ENCODE assay signal across 1 cellular context in the genomic region with DNA sequence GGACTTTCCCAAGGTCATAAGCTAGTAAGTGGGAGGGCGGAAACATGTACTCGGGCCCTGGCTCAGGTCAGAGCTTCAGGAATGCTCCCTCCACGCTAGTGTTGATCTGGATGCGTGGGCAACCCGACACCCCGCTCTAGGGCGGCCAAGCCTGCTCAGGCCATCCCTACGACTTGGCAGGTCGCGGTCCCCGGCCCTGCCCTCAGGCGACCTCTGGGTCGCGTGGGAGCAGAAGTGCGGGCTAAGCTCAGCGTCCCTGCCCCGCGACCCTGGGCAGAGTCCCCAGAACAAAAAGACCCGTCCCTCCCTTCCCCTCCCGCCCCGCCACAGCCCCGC.
A peak's percentile ranks its signal among the peaks of the same experiment; 100 is the strongest.
TF ChIP-seq lines count a peak whose summit lies in the region.

No MANE protein-coding gene starts in this region.

TF ChIP-seq in GM12878, 131 proteins besides CTCF, POLR2A, EP300 and RAD21 (continued from another document):
- TF ChIP-seq, protein P1, sequence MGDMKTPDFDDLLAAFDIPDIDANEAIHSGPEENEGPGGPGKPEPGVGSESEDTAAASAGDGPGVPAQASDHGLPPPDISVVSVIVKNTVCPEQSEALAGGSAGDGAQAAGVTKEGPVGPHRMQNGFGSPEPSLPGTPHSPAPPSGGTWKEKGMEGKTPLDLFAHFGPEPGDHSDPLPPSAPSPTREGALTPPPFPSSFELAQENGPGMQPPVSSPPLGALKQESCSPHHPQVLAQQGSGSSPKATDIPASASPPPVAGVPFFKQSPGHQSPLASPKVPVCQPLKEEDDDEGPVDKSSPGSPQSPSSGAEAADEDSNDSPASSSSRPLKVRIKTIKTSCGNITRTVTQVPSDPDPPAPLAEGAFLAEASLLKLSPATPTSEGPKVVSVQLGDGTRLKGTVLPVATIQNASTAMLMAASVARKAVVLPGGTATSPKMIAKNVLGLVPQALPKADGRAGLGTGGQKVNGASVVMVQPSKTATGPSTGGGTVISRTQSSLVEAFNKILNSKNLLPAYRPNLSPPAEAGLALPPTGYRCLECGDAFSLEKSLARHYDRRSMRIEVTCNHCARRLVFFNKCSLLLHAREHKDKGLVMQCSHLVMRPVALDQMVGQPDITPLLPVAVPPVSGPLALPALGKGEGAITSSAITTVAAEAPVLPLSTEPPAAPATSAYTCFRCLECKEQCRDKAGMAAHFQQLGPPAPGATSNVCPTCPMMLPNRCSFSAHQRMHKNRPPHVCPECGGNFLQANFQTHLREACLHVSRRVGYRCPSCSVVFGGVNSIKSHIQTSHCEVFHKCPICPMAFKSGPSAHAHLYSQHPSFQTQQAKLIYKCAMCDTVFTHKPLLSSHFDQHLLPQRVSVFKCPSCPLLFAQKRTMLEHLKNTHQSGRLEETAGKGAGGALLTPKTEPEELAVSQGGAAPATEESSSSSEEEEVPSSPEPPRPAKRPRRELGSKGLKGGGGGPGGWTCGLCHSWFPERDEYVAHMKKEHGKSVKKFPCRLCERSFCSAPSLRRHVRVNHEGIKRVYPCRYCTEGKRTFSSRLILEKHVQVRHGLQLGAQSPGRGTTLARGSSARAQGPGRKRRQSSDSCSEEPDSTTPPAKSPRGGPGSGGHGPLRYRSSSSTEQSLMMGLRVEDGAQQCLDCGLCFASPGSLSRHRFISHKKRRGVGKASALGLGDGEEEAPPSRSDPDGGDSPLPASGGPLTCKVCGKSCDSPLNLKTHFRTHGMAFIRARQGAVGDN (IDR thresholded peaks at IDR 0.05), result no peak
- TF ChIP-seq SRF (IDR thresholded peaks at IDR 0.05; ENCODE audit: low read depth in 2 of 2, low read length in 2 of 2) (no peak), NBN (IDR thresholded peaks at IDR 0.05) (0 out of 2 replicates have a peak, but pooled peaks have one; percentile 14), BHLHE40 (IDR thresholded peaks at IDR 0.05; ENCODE audit: borderline replicate concordance in 1 of 2, low read depth in 2 of 2, low read length in 1 of 2) (peak; percentile 96 to 99), NR2F1 (conservative IDR thresholded peaks at IDR 0.05) (peak; percentile 79), ZNF207 (IDR thresholded peaks at IDR 0.05; ENCODE audit: borderline replicate concordance) (no peak), POLR2AphosphoS5 (IDR thresholded peaks at IDR 0.05; ENCODE audit: low read length) (peak; percentile 48; the same call in 1 of the 2 replicates), MTA3 (IDR thresholded peaks at IDR 0.05; ENCODE audit: borderline replicate concordance, low read length) (no peak), MXI1 (IDR thresholded peaks at IDR 0.05; ENCODE audit: low read depth, low read length) (peak; percentile 18; the same call in 1 of the 2 replicates), BACH1 (IDR thresholded peaks at IDR 0.05; ENCODE audit: borderline replicate concordance) (0 out of 2 replicates have a peak, but pooled peaks have one; percentile 75), TCF7 (IDR thresholded peaks at IDR 0.05; ENCODE audit: borderline replicate concordance) (no peak), SREBF1 (IDR thresholded peaks at IDR 0.05; ENCODE audit: low read length) (no peak), MYC (IDR thresholded peaks at IDR 0.05; ENCODE audit: insufficient read depth, insufficient read length, insufficient replicate concordance, low read length, severe bottlenecking) (no peak), RB1 (IDR thresholded peaks at IDR 0.05; ENCODE audit: borderline replicate concordance) (no peak), LARP7 (IDR thresholded peaks at IDR 0.05) (peak; percentile 46; the same call in 1 of the 2 replicates), IKZF1 (conservative IDR thresholded peaks at IDR 0.05) (peak; percentile 41; the same call in 1 of the 2 replicates), ZBED1 (IDR thresholded peaks at IDR 0.05; ENCODE audit: borderline replicate concordance) (no peak), HDGF (IDR thresholded peaks at IDR 0.05) (no peak), MTA2 (IDR thresholded peaks at IDR 0.05; ENCODE audit: low read depth) (0 out of 2 replicates have a peak, but pooled peaks have one; percentile 4), BRCA1 (IDR thresholded peaks at IDR 0.05; ENCODE audit: low read depth, low read length) (no peak), TCF3 (IDR thresholded peaks at IDR 0.05; ENCODE audit: borderline replicate concordance, insufficient read depth, low read depth, low read length) (0 out of 2 replicates have a peak, but pooled peaks have one; percentile 25)
- TF ChIP-seq, protein P2, sequence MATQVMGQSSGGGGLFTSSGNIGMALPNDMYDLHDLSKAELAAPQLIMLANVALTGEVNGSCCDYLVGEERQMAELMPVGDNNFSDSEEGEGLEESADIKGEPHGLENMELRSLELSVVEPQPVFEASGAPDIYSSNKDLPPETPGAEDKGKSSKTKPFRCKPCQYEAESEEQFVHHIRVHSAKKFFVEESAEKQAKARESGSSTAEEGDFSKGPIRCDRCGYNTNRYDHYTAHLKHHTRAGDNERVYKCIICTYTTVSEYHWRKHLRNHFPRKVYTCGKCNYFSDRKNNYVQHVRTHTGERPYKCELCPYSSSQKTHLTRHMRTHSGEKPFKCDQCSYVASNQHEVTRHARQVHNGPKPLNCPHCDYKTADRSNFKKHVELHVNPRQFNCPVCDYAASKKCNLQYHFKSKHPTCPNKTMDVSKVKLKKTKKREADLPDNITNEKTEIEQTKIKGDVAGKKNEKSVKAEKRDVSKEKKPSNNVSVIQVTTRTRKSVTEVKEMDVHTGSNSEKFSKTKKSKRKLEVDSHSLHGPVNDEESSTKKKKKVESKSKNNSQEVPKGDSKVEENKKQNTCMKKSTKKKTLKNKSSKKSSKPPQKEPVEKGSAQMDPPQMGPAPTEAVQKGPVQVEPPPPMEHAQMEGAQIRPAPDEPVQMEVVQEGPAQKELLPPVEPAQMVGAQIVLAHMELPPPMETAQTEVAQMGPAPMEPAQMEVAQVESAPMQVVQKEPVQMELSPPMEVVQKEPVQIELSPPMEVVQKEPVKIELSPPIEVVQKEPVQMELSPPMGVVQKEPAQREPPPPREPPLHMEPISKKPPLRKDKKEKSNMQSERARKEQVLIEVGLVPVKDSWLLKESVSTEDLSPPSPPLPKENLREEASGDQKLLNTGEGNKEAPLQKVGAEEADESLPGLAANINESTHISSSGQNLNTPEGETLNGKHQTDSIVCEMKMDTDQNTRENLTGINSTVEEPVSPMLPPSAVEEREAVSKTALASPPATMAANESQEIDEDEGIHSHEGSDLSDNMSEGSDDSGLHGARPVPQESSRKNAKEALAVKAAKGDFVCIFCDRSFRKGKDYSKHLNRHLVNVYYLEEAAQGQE (IDR thresholded peaks at IDR 0.05; ENCODE audit: low read depth, low read length), result no peak
- TF ChIP-seq, protein P3, sequence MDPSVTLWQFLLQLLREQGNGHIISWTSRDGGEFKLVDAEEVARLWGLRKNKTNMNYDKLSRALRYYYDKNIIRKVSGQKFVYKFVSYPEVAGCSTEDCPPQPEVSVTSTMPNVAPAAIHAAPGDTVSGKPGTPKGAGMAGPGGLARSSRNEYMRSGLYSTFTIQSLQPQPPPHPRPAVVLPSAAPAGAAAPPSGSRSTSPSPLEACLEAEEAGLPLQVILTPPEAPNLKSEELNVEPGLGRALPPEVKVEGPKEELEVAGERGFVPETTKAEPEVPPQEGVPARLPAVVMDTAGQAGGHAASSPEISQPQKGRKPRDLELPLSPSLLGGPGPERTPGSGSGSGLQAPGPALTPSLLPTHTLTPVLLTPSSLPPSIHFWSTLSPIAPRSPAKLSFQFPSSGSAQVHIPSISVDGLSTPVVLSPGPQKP (IDR thresholded peaks at IDR 0.05; ENCODE audit: low read depth, low read length), result no peak
- TF ChIP-seq, protein P4, sequence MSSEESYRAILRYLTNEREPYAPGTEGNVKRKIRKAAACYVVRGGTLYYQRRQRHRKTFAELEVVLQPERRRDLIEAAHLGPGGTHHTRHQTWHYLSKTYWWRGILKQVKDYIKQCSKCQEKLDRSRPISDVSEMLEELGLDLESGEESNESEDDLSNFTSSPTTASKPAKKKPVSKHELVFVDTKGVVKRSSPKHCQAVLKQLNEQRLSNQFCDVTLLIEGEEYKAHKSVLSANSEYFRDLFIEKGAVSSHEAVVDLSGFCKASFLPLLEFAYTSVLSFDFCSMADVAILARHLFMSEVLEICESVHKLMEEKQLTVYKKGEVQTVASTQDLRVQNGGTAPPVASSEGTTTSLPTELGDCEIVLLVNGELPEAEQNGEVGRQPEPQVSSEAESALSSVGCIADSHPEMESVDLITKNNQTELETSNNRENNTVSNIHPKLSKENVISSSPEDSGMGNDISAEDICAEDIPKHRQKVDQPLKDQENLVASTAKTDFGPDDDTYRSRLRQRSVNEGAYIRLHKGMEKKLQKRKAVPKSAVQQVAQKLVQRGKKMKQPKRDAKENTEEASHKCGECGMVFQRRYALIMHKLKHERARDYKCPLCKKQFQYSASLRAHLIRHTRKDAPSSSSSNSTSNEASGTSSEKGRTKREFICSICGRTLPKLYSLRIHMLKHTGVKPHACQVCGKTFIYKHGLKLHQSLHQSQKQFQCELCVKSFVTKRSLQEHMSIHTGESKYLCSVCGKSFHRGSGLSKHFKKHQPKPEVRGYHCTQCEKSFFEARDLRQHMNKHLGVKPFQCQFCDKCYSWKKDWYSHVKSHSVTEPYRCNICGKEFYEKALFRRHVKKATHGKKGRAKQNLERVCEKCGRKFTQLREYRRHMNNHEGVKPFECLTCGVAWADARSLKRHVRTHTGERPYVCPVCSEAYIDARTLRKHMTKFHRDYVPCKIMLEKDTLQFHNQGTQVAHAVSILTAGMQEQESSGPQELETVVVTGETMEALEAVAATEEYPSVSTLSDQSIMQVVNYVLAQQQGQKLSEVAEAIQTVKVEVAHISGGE (CRISPR knock-in tag; IDR thresholded peaks at IDR 0.05), result no peak
- TF ChIP-seq, protein P5, sequence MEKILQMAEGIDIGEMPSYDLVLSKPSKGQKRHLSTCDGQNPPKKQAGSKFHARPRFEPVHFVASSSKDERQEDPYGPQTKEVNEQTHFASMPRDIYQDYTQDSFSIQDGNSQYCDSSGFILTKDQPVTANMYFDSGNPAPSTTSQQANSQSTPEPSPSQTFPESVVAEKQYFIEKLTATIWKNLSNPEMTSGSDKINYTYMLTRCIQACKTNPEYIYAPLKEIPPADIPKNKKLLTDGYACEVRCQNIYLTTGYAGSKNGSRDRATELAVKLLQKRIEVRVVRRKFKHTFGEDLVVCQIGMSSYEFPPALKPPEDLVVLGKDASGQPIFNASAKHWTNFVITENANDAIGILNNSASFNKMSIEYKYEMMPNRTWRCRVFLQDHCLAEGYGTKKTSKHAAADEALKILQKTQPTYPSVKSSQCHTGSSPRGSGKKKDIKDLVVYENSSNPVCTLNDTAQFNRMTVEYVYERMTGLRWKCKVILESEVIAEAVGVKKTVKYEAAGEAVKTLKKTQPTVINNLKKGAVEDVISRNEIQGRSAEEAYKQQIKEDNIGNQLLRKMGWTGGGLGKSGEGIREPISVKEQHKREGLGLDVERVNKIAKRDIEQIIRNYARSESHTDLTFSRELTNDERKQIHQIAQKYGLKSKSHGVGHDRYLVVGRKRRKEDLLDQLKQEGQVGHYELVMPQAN (conservative IDR thresholded peaks at IDR 0.05), result 0 out of 2 replicates have a peak, but pooled peaks have one; percentile 21
- TF ChIP-seq, protein P6, sequence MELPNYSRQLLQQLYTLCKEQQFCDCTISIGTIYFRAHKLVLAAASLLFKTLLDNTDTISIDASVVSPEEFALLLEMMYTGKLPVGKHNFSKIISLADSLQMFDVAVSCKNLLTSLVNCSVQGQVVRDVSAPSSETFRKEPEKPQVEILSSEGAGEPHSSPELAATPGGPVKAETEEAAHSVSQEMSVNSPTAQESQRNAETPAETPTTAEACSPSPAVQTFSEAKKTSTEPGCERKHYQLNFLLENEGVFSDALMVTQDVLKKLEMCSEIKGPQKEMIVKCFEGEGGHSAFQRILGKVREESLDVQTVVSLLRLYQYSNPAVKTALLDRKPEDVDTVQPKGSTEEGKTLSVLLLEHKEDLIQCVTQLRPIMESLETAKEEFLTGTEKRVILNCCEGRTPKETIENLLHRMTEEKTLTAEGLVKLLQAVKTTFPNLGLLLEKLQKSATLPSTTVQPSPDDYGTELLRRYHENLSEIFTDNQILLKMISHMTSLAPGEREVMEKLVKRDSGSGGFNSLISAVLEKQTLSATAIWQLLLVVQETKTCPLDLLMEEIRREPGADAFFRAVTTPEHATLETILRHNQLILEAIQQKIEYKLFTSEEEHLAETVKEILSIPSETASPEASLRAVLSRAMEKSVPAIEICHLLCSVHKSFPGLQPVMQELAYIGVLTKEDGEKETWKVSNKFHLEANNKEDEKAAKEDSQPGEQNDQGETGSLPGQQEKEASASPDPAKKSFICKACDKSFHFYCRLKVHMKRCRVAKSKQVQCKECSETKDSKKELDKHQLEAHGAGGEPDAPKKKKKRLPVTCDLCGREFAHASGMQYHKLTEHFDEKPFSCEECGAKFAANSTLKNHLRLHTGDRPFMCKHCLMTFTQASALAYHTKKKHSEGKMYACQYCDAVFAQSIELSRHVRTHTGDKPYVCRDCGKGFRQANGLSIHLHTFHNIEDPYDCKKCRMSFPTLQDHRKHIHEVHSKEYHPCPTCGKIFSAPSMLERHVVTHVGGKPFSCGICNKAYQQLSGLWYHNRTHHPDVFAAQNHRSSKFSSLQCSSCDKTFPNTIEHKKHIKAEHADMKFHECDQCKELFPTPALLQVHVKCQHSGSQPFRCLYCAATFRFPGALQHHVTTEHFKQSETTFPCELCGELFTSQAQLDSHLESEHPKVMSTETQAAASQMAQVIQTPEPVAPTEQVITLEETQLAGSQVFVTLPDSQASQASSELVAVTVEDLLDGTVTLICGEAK (IDR thresholded peaks at IDR 0.05; ENCODE audit: borderline replicate concordance), result no peak
